Comparison of ENCODE assay signal across 8 cellular contexts in the genomic region with DNA sequence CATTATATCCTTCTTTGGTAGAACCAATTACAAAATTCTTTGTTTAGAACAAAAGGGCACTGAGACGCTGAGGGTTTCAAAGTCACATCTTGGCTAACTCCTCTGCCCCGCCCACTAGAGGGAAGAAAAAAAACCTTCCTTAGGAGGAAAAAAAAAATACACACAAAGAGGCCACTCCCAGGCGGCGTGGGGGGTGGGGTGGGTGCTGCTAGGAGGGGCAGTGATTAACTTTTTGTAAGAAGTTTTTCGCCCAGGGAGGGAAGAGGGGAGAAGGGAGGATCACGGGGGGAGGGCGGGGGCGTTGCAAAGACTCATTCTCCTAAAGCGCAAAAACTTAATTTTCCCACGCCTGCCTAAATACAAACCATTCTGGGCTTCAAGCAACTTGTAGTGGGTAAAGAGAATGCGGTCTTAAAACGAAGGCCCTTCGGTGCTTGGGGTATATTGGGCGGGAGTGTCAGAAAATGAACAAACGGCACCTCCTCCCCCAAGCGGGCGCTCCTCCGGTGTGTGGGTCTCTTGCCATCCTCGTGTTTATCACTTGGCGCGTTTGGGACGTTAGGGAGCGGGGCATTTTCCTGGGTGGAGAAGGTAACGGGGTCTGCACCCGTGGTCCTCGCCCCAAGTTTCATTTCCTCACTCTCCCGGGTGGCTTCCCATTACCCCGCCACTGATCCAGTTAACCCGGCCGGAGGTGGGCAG. TPM values are rescaled to one million over a fixed set of nuclear protein-coding genes. Genes with fewer than 3 reads are reported as not detected.
DNase-seq lines count a peak whose midpoint lies in the region; ATAC-seq and TF ChIP-seq lines count a peak whose summit lies in the region.

No MANE protein-coding gene starts in this region.

- peak; percentile 60 for DNase-seq in T-helper 2 cell treated with Interferon-gamma antibody and Interleukin-4, amounts not matched to agents 5 μg/mL and 100 μg/mL, for 36 hours (ENCODE audit: low spot score)
- DNase-seq in chondrocyte (ENCODE audit: low spot score) (no peak), mucosa of descending colon (peak; percentile 68 to 86 (median 68)), cortex of kidney (lab: John Stamatoyannopoulos, UW) (no peak)

- intact Hi-C loops in mucosa of descending colon (cut with DNase I, micrococcal nuclease), result no loop called here

- peaks cover 33% of the 10 kb centered on the region for H3K4me1 ChIP-seq in mucosa of descending colon (ENCODE audit: low read depth)

- H3K9me3 Mint-ChIP-seq in T-helper 2 cell treated with Interferon-gamma antibody and Interleukin-4, amounts not matched to agents 5 μg/mL and 100 μg/mL, for 36 hours, result no peaks in the 10 kb centered on the region
- H3K9me3 Mint-ChIP-seq in chondrocyte (ENCODE audit: low read depth), result no peaks in the 10 kb centered on the region
- no peaks in the 10 kb centered on the region for H3K9me3 Mint-ChIP-seq in stimulated activated naive CD8-positive, alpha-beta T cell treated with anti-CD3 and anti-CD28 coated beads, Interleukin-15, Interleukin-2, amounts not matched to agents 100 ng/mL and 50 ng/mL, for 24 hours

- peak; percentile 28 for ATAC-seq in GM18909 (IDR thresholded peaks at IDR 0.05; ENCODE audit: poor library complexity, unreplicated experiment)
- peak; percentile 24 for ATAC-seq in HG03460 (IDR thresholded peaks at IDR 0.05; ENCODE audit: unreplicated experiment)
- ATAC-seq in mucosa of descending colon, result peak; percentile 19
- no peak for ATAC-seq in GM18858 (IDR thresholded peaks at IDR 0.05; ENCODE audit: unreplicated experiment)

- no peaks in the 10 kb centered on the region for H3K36me3 ChIP-seq in mucosa of descending colon (ENCODE audit: low read depth)

- H3K27ac Mint-ChIP-seq in T-helper 2 cell treated with Interferon-gamma antibody and Interleukin-4, amounts not matched to agents 5 μg/mL and 100 μg/mL, for 36 hours, result peak overlapping the region; percentile 85
- no peak overlapping the region for H3K27ac Mint-ChIP-seq in chondrocyte (ENCODE audit: unreplicated experiment)
- H3K27ac Mint-ChIP-seq in stimulated activated naive CD8-positive, alpha-beta T cell treated with anti-CD3 and anti-CD28 coated beads, Interleukin-15, Interleukin-2, amounts not matched to agents 100 ng/mL and 50 ng/mL, for 24 hours, result peak overlapping the region; percentile 33

- peaks cover 45% of the 10 kb centered on the region for H3K36me3 Mint-ChIP-seq in T-helper 2 cell treated with Interferon-gamma antibody and Interleukin-4, amounts not matched to agents 5 μg/mL and 100 μg/mL, for 36 hours (ENCODE audit: low read depth)
- H3K36me3 Mint-ChIP-seq in chondrocyte (ENCODE audit: low read depth), result no peaks in the 10 kb centered on the region
- H3K36me3 Mint-ChIP-seq in stimulated activated naive CD8-positive, alpha-beta T cell treated with anti-CD3 and anti-CD28 coated beads, Interleukin-15, Interleukin-2, amounts not matched to agents 100 ng/mL and 50 ng/mL, for 24 hours (ENCODE audit: low read depth), result peaks cover 33% of the 10 kb centered on the region

- H3K4me3 Mint-ChIP-seq in T-helper 2 cell treated with Interferon-gamma antibody and Interleukin-4, amounts not matched to agents 5 μg/mL and 100 μg/mL, for 36 hours, result peak overlapping the region; percentile 98
- peak overlapping the region; percentile 2 for H3K4me3 Mint-ChIP-seq in chondrocyte (ENCODE audit: unreplicated experiment)
- peak overlapping the region; percentile 93 for H3K4me3 Mint-ChIP-seq in stimulated activated naive CD8-positive, alpha-beta T cell treated with anti-CD3 and anti-CD28 coated beads, Interleukin-15, Interleukin-2, amounts not matched to agents 100 ng/mL and 50 ng/mL, for 24 hours

- peak overlapping the region; percentile 35 for H3K4me3 ChIP-seq in mucosa of descending colon

- no peaks in the 10 kb centered on the region for H3K9me3 ChIP-seq in mucosa of descending colon

- TF ChIP-seq CTCF in chondrocyte (IDR thresholded peaks at IDR 0.05), result no peak
- no peak for TF ChIP-seq CTCF in mucosa of descending colon (IDR thresholded peaks at IDR 0.05)

- peaks cover 21% of the 10 kb centered on the region for H3K27me3 Mint-ChIP-seq in T-helper 2 cell treated with Interferon-gamma antibody and Interleukin-4, amounts not matched to agents 5 μg/mL and 100 μg/mL, for 36 hours (ENCODE audit: low read depth)
- peaks cover 79% of the 10 kb centered on the region for H3K27me3 Mint-ChIP-seq in chondrocyte (ENCODE audit: low read depth)
- no peaks in the 10 kb centered on the region for H3K27me3 Mint-ChIP-seq in stimulated activated naive CD8-positive, alpha-beta T cell treated with anti-CD3 and anti-CD28 coated beads, Interleukin-15, Interleukin-2, amounts not matched to agents 100 ng/mL and 50 ng/mL, for 24 hours

- peaks cover 42% of the 10 kb centered on the region for H3K4me1 Mint-ChIP-seq in T-helper 2 cell treated with Interferon-gamma antibody and Interleukin-4, amounts not matched to agents 5 μg/mL and 100 μg/mL, for 36 hours (ENCODE audit: low read depth)
- peaks cover 31% of the 10 kb centered on the region for H3K4me1 Mint-ChIP-seq in chondrocyte (ENCODE audit: low read depth)
- H3K4me1 Mint-ChIP-seq in stimulated activated naive CD8-positive, alpha-beta T cell treated with anti-CD3 and anti-CD28 coated beads, Interleukin-15, Interleukin-2, amounts not matched to agents 100 ng/mL and 50 ng/mL, for 24 hours (ENCODE audit: low read depth), result peaks cover 72% of the 10 kb centered on the region

RNA-seq across cellular contexts. Expression of gene CXCR4, which starts 1.7 kb away (rescaled TPM):
- total RNA-seq in chondrocyte (not detected in 3 replicates), mucosa of descending colon (10 to 100 TPM in 1 of 3 donors, 1 to 10 TPM in 2; 3.6 to 12.6 (median 3.9) TPM)

Comparison
In these comparisons a context has a peak if more than half of its experiments do, and no peak if none do; other contexts are left out.
1. DNase-seq: peak in T-helper 2 cell treated with Interferon-gamma antibody and Interleukin-4, amounts not matched to agents 5 μg/mL and 100 μg/mL, for 36 hours (single experiment) and mucosa of descending colon (3 of 3); none in chondrocyte (single experiment) and cortex of kidney (single experiment).
2. H3K4me3 Mint-ChIP-seq: peak in every context shown above with its lines; median percentile 98 in T-helper 2 cell treated with Interferon-gamma antibody and Interleukin-4, amounts not matched to agents 5 μg/mL and 100 μg/mL, for 36 hours; 93 in stimulated activated naive CD8-positive, alpha-beta T cell treated with anti-CD3 and anti-CD28 coated beads, Interleukin-15, Interleukin-2, amounts not matched to agents 100 ng/mL and 50 ng/mL, for 24 hours; 2 in chondrocyte.